In the genomic region with DNA sequence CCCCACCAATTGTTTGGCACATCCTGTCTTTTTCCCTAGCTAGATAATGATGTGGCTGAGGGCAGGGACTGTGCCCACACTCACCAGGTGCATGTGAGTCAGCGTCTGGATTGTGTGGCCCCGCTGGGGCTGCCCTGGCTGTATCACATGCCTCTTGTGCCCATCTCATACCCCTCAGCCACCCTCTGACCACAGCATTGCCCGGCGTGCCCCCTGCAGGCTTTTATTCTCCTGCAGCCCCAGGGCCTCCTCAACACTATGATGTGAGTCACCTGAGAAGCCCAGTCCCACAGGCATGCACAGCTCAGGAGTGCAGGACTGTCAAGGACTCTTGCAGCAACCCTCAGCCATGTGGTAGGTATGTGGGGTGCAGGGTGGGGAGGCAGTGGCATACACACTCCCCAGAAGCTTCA, we compare ENCODE assay signal across 1 cellular context.
TF ChIP-seq lines count a peak whose summit lies in the region.

No MANE protein-coding gene starts in this region.

TF ChIP-seq in HCT116, 20 proteins besides CTCF, POLR2A, EP300 and RAD21 (continued from another document):
- TF ChIP-seq, protein P1, sequence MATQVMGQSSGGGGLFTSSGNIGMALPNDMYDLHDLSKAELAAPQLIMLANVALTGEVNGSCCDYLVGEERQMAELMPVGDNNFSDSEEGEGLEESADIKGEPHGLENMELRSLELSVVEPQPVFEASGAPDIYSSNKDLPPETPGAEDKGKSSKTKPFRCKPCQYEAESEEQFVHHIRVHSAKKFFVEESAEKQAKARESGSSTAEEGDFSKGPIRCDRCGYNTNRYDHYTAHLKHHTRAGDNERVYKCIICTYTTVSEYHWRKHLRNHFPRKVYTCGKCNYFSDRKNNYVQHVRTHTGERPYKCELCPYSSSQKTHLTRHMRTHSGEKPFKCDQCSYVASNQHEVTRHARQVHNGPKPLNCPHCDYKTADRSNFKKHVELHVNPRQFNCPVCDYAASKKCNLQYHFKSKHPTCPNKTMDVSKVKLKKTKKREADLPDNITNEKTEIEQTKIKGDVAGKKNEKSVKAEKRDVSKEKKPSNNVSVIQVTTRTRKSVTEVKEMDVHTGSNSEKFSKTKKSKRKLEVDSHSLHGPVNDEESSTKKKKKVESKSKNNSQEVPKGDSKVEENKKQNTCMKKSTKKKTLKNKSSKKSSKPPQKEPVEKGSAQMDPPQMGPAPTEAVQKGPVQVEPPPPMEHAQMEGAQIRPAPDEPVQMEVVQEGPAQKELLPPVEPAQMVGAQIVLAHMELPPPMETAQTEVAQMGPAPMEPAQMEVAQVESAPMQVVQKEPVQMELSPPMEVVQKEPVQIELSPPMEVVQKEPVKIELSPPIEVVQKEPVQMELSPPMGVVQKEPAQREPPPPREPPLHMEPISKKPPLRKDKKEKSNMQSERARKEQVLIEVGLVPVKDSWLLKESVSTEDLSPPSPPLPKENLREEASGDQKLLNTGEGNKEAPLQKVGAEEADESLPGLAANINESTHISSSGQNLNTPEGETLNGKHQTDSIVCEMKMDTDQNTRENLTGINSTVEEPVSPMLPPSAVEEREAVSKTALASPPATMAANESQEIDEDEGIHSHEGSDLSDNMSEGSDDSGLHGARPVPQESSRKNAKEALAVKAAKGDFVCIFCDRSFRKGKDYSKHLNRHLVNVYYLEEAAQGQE (IDR thresholded peaks at IDR 0.05; ENCODE audit: low read depth), result no peak
- TF ChIP-seq YY1 (IDR thresholded peaks at IDR 0.05; ENCODE audit: extremely low read depth, insufficient replicate concordance, low read depth, low read length) (no peak), EZH2 (IDR thresholded peaks at IDR 0.05) (no peak), EGR1 (IDR thresholded peaks at IDR 0.05; ENCODE audit: low read depth) (no peak), SP1 (IDR thresholded peaks at IDR 0.05; ENCODE audit: low read depth) (no peak), FOSL1 (IDR thresholded peaks at IDR 0.05; ENCODE audit: low read depth) (peak; percentile 47), JUND (IDR thresholded peaks at IDR 0.05) (peak; percentile 44; the same call in 1 of the 2 replicates), ZNF274 (IDR thresholded peaks at IDR 0.05; ENCODE audit: low read depth, low read length) (no peak), CBX3 (IDR thresholded peaks at IDR 0.05; ENCODE audit: low read depth) (no peak)
- TF ChIP-seq, protein P2, sequence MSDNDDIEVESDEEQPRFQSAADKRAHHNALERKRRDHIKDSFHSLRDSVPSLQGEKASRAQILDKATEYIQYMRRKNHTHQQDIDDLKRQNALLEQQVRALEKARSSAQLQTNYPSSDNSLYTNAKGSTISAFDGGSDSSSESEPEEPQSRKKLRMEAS (IDR thresholded peaks at IDR 0.05), result peak; percentile 48; the same call in 1 of the 2 replicates
